ENCODE assay signal across 1 cellular context in genomic region chr10:69803809-69804208, GRCh38.
TF ChIP-seq lines count a peak whose summit lies in the region.

No MANE protein-coding gene starts in this region.

TF ChIP-seq in H1, 55 proteins besides CTCF, POLR2A, EP300 and RAD21:
- TF ChIP-seq, protein P1, sequence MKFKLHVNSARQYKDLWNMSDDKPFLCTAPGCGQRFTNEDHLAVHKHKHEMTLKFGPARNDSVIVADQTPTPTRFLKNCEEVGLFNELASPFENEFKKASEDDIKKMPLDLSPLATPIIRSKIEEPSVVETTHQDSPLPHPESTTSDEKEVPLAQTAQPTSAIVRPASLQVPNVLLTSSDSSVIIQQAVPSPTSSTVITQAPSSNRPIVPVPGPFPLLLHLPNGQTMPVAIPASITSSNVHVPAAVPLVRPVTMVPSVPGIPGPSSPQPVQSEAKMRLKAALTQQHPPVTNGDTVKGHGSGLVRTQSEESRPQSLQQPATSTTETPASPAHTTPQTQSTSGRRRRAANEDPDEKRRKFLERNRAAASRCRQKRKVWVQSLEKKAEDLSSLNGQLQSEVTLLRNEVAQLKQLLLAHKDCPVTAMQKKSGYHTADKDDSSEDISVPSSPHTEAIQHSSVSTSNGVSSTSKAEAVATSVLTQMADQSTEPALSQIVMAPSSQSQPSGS (IDR thresholded peaks at IDR 0.05; ENCODE audit: low read length): no peak
- TF ChIP-seq MAFK (IDR thresholded peaks at IDR 0.05; ENCODE audit: low read depth, low read length): no peak
- no peak for TF ChIP-seq HDAC2 (IDR thresholded peaks at IDR 0.05; ENCODE audit: borderline replicate concordance in 1 of 2, low read depth in 2 of 2, low read length in 2 of 2)
- no peak for TF ChIP-seq BACH1 (IDR thresholded peaks at IDR 0.05; ENCODE audit: low read length)
- no peak for TF ChIP-seq EGR1 (IDR thresholded peaks at IDR 0.05; ENCODE audit: borderline replicate concordance, low read depth, low read length)
- no peak for TF ChIP-seq SIN3A (conservative IDR thresholded peaks at IDR 0.05 in 1 of 2, IDR thresholded peaks at IDR 0.05 in 1 of 2; ENCODE audit: low read depth in 1 of 2, low read length in 2 of 2)
